Comparison of ENCODE assay signal across 15 cellular contexts in the genomic region with DNA sequence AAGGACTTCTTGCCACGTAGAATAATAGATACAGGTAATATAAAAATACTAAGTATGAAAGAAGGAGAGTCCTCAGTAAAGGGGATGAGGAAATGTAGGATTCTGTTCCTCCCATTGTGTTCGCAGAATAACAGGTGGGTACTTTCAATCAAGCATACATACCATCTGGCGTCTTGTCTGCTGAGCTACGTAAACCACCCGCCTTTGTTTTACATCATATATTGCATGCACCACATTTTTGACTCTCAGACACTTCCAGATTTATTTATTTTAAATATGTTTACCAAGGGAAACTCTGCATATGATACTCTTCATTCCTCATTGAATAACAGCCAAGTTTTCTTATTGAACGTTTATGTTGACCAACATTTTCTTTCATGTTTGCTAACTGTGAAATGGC.
"Had no signal": no experiment of that assay in that cellular context is flagged by ENCODE, and none has a peak within 500 bp of the region (broad histone marks: within the 10 kb centered on the region; RNA-seq: fewer than 3 reads in every experiment).

No MANE protein-coding gene starts in this region.

- ATAC-seq: left lobe of liver; mucosa of descending colon; naive thymus-derived CD8-positive, alpha-beta T cell; right cardiac atrium had no signal

- H3K36me3 Mint-ChIP-seq: activated naive CD4-positive, alpha-beta T cell treated with anti-CD3 and anti-CD28 coated beads, Interleukin-2, amount 50 U/mL, for 24 hours; naive thymus-derived CD8-positive, alpha-beta T cell had no signal

- H3K27me3 Mint-ChIP-seq: activated B cell treated with CpG ODN at 0.5 μM for 24 hours; activated CD4-positive, alpha-beta T cell treated with anti-CD3 and anti-CD28 coated beads, Interleukin-2, amount 10 ng/mL, durations not matched to agents 24 days and 14 days had no signal

- H3K4me3 Mint-ChIP-seq: activated B cell treated with CpG ODN at 0.5 μM for 24 hours; activated CD4-positive, alpha-beta T cell treated with anti-CD3 and anti-CD28 coated beads, Interleukin-2, amount 10 ng/mL, durations not matched to agents 24 days and 14 days; activated naive CD4-positive, alpha-beta T cell treated with anti-CD3 and anti-CD28 coated beads, Interleukin-2, amount 50 U/mL, for 24 hours; naive thymus-derived CD8-positive, alpha-beta T cell had no signal

- H3K27ac Mint-ChIP-seq: activated B cell treated with CpG ODN at 0.5 μM for 24 hours; activated CD4-positive, alpha-beta T cell treated with anti-CD3 and anti-CD28 coated beads, Interleukin-2, amount 10 ng/mL, durations not matched to agents 24 days and 14 days; activated naive CD4-positive, alpha-beta T cell treated with anti-CD3 and anti-CD28 coated beads, Interleukin-2, amount 50 U/mL, for 24 hours; activated T-helper 2 cell treated with anti-CD3 and anti-CD28 coated beads, Interferon-gamma antibody, Interleukin-2, Interleukin-4, amounts not matched to agents 10 μg/mL and 5 μg/mL and 100 μg/mL, durations not matched to agents 14 hours and 24 hours and 36 hours; naive thymus-derived CD8-positive, alpha-beta T cell had no signal

- H3K9me3 Mint-ChIP-seq: activated B cell treated with CpG ODN at 0.5 μM for 24 hours; activated CD4-positive, alpha-beta T cell treated with anti-CD3 and anti-CD28 coated beads, Interleukin-2, amount 10 ng/mL, durations not matched to agents 24 days and 14 days; activated naive CD4-positive, alpha-beta T cell treated with anti-CD3 and anti-CD28 coated beads, Interleukin-2, amount 50 U/mL, for 24 hours; activated T-helper 2 cell treated with anti-CD3 and anti-CD28 coated beads, Interferon-gamma antibody, Interleukin-2, Interleukin-4, amounts not matched to agents 10 μg/mL and 5 μg/mL and 100 μg/mL, durations not matched to agents 14 hours and 24 hours and 36 hours had no signal

- H3K4me1 Mint-ChIP-seq: activated B cell treated with CpG ODN at 0.5 μM for 24 hours; activated CD4-positive, alpha-beta T cell treated with anti-CD3 and anti-CD28 coated beads, Interleukin-2, amount 10 ng/mL, durations not matched to agents 24 days and 14 days; activated naive CD4-positive, alpha-beta T cell treated with anti-CD3 and anti-CD28 coated beads, Interleukin-2, amount 50 U/mL, for 24 hours; naive thymus-derived CD8-positive, alpha-beta T cell had no signal

- DNase-seq: activated B cell treated with CpG ODN at 0.5 μM for 24 hours; activated CD4-positive, alpha-beta T cell treated with anti-CD3 and anti-CD28 coated beads, Interleukin-2, amount 10 ng/mL, durations not matched to agents 24 days and 14 days; activated CD8-positive, alpha-beta memory T cell treated with anti-CD3 and anti-CD28 coated beads for 24 hours; activated T-cell treated with anti-CD3 and anti-CD28 coated beads for 4 hours; cortex of kidney; effector CD8-positive, alpha-beta T cell; islet precursor cell; mucosa of descending colon; naive thymus-derived CD8-positive, alpha-beta T cell; posterior cingulate gyrus; right cardiac atrium; thyroid gland had no signal
